ENCODE assay signal across 26 cellular contexts in the genomic region with DNA sequence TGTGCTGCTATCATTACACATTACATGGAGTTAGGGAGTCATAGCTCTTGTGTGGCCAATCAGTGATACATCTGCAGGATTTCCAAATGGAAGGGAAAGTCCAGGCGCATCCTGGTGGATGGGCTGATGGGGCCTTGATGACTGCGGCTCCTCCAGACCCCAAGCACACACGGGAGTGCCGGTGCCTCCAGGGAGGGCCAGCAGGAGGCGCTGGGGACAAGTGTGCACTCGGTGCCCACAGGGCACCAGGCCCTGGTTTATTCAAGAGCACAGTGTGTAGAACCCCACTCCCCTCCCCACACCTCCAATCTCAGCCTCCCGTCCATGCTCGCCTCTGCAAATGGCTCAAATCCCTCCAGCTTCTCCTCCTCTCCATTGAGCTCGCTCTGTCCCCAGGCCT.
A peak's percentile ranks its signal among the peaks of the same experiment; 100 is the strongest.
DNase-seq lines count a peak whose midpoint lies in the region; ATAC-seq, FAIRE-seq and TF ChIP-seq lines count a peak whose summit lies in the region.
"Had no signal": no experiment of that assay in that cellular context is flagged by ENCODE, and none has a peak within 500 bp of the region (broad histone marks: within the 10 kb centered on the region; RNA-seq: fewer than 3 reads in every experiment).

No MANE protein-coding gene starts in this region.

- H3K27ac Mint-ChIP-seq in GM23338 = no peak overlapping the region
- H3K27ac Mint-ChIP-seq: B cell had no signal

- FAIRE-seq in H1 (lab: Jason Lieb, UNC) = no peak
- FAIRE-seq: HTR-8/SVneo, RCC 7860 had no signal

- H2BK120ac ChIP-seq in H1 (replicated peaks; ENCODE audit: low read depth, low read length) = no peak overlapping the region

- H4K20me1 ChIP-seq in GM23338 (replicated peaks; ENCODE audit: insufficient read depth) (no peaks in the 10 kb centered on the region), H1 (replicated peaks in 1 of 2; ENCODE audit: control insufficient read depth in 1 of 2, insufficient read depth in 2 of 2, low read length in 2 of 2) (no peaks in the 10 kb centered on the region)

- no peak; a peak in 1 of 4 replicates for TF ChIP-seq RAD21 in H1 (IDR thresholded peaks at IDR 0.05 in 1 of 2, conservative IDR thresholded peaks at IDR 0.05 in 1 of 2; ENCODE audit: low read depth in 2 of 2, low read length in 2 of 2)

- H4K5ac ChIP-seq in H1 (ENCODE audit: insufficient read length, low read depth, low read length) = no peak overlapping the region

- no peak overlapping the region for H4K91ac ChIP-seq in H1 (replicated peaks; ENCODE audit: insufficient read length, low read length)

- no peak overlapping the region for H3K9ac ChIP-seq in H1 (replicated peaks in 1 of 4; ENCODE audit: extremely low read depth in 1 of 4, low read depth in 3 of 4, low read length in 3 of 4)
- H3K9ac ChIP-seq: GM23248 had no signal

- H3K9me3 Mint-ChIP-seq in GM23338 = peaks cover under 1% of the 10 kb centered on the region
- H3K9me3 Mint-ChIP-seq: CD4-positive, CD25-positive, alpha-beta regulatory T cell had no signal

- no peak for TF ChIP-seq EP300 in H1 (IDR thresholded peaks at IDR 0.05; ENCODE audit: borderline replicate concordance in 1 of 2, low read depth in 2 of 2, low read length in 2 of 2)

- H3K36me3 Mint-ChIP-seq in GM23338 (ENCODE audit: low read depth) = peaks cover under 1% of the 10 kb centered on the region; the same call in 2 of the 3 replicates
- H3K36me3 Mint-ChIP-seq: CD4-positive, CD25-positive, alpha-beta regulatory T cell had no signal

- no peaks in the 10 kb centered on the region for H3K79me1 ChIP-seq in H1 (ENCODE audit: low read depth, low read length)

- CTCF ChIA-PET in H1 (lab: Charles Lee; ENCODE audit: partially characterized antibody) = interaction anchor here (1.1 to 2.8 kb wide), 6 partner anchors 10 to 80 kb away, joined by 3 to 12 read pairs (median 6); no protein-coding TSS in a partner anchor

- WGBS in H1 (ENCODE audit: extremely low coverage in 1 of 2, insufficient coverage in 1 of 2, insufficient read length in 1 of 2, insufficient replicate concordance in 2 of 2, low coverage in 1 of 2, low lambda C conversion rate in 2 of 2, missing lambda C conversion rate in 1 of 2), 2 experiments = 94% methylated on average over 9 of the region's 9 CpGs; no CpG with 5 or more reads in 1 of the 2 experiments
- 91 to 94% methylated on average over 3 to 9 of the region's 9 CpGs for WGBS in esophagus squamous epithelium, 2 donors

- H3K27me3 Mint-ChIP-seq in GM23338 (ENCODE audit: insufficient read depth, low read depth, poor library complexity) = no peaks in the 10 kb centered on the region
- H3K27me3 Mint-ChIP-seq: B cell had no signal

- intact Hi-C loops in esophagus squamous epithelium (cut with DNase I) = no loop called here

- peak; percentile 60 for DNase-seq in NCI-H146 (lab: John Stamatoyannopoulos, UW)
- DNase-seq in NCI-H146 treated with DMSO at 0.1 percent for 48 hours (lab: John Stamatoyannopoulos, UW; ENCODE audit: unreplicated experiment) = no peak
- DNase-seq in GM23338 (ENCODE audit: low spot score) = no peak
- no peak for DNase-seq in H1 (ENCODE audit: low read depth in 1 of 2, low spot score in 2 of 2)
- DNase-seq in superior temporal gyrus (ENCODE audit: extremely low spot score) = no peak
- no peak for DNase-seq in esophagus squamous epithelium (lab: John Stamatoyannopoulos, UW)
- DNase-seq in BE2C = no peak
- no peak for DNase-seq in occipital lobe (lab: John Stamatoyannopoulos, UW)
- DNase-seq: 8988T; Calu3; CD4-positive, CD25-positive, alpha-beta regulatory T cell; IMR-90; Karpas-422; NCI-H1048; NCI-H1436; NCI-H2029 treated with DMSO at 0.1 percent for 48 hours; NCI-H2171; NCI-H446; NCI-H526 treated with DMSO at 0.1 percent for 48 hours; SHP77 had no signal

- POLR2A ChIA-PET in H1 (lab: Charles Lee; ENCODE audit: partially characterized antibody) = no interaction called here

- H3K4me2 ChIP-seq in GM23338 (no peak overlapping the region), H1 (ENCODE audit: insufficient read depth in 1 of 2, low read depth in 2 of 2, low read length in 2 of 2) (no peak overlapping the region)

- H3K9me3 ChIP-seq in H1 (ENCODE audit: insufficient read depth in 2 of 2, low read depth in 1 of 2, low read length in 1 of 2) (no peaks in the 10 kb centered on the region), esophagus squamous epithelium (no peaks in the 10 kb centered on the region), BE2C (no peaks in the 10 kb centered on the region)
- H3K9me3 ChIP-seq: MG63 had no signal

- H3K4me3 ChIP-seq in GM23338 = no peak overlapping the region
- no peak overlapping the region for H3K4me3 ChIP-seq in H1 (ENCODE audit: extremely low read depth in 1 of 4, insufficient read depth in 2 of 4, low read depth in 3 of 4, low read length in 4 of 4)
- H3K4me3 ChIP-seq in esophagus squamous epithelium = no peak overlapping the region
- no peak overlapping the region for H3K4me3 ChIP-seq in BE2C (ENCODE audit: low read depth, low read length)
- H3K4me3 ChIP-seq: GM23248, MG63, SK-N-MC had no signal

- no peaks in the 10 kb centered on the region for H3K4me1 ChIP-seq in GM23338 (ENCODE audit: insufficient read depth)
- H3K4me1 ChIP-seq in H1 (replicated peaks in 1 of 4; ENCODE audit: control insufficient read depth in 3 of 4, insufficient read depth in 4 of 4, low read length in 3 of 4) = no peaks in the 10 kb centered on the region
- H3K4me1 ChIP-seq in esophagus squamous epithelium = no peaks in the 10 kb centered on the region
- no peaks in the 10 kb centered on the region for H3K4me1 ChIP-seq in BE2C

- no peak overlapping the region for H3K14ac ChIP-seq in H1 (ENCODE audit: insufficient read length)

- H3F3A ChIP-seq in GM23338 (replicated peaks; ENCODE audit: low read depth) = no peaks in the 10 kb centered on the region

- no peak overlapping the region for H4K8ac ChIP-seq in H1 (ENCODE audit: extremely low read depth, insufficient read depth, low read length)

- H3K4ac ChIP-seq in H1 (replicated peaks; ENCODE audit: insufficient read length, low read depth, low read length) = no peak overlapping the region

- H2BK20ac ChIP-seq in H1 (ENCODE audit: low read length) = no peak overlapping the region

- TF ChIP-seq CTCF in GM23338 (conservative IDR thresholded peaks at IDR 0.05; ENCODE audit: low read depth in 2 of 2) = peak; percentile 37 to 43; a peak in 3 of 4 replicates
- TF ChIP-seq CTCF in H1 (IDR thresholded peaks at IDR 0.05; ENCODE audit: control extremely low read depth in 1 of 3, insufficient read depth in 1 of 3, low read depth in 1 of 3, low read length in 3 of 3) = peak; percentile 10 to 42 (median 33); a peak in 3 of 4 replicates
- TF ChIP-seq CTCF in esophagus squamous epithelium (IDR thresholded peaks at IDR 0.05) = no peak
- no peak for TF ChIP-seq CTCF in BE2C (IDR thresholded peaks at IDR 0.05; ENCODE audit: low read depth, low read length)

- no peak overlapping the region for H3K23ac ChIP-seq in H1 (ENCODE audit: insufficient read length)

- TF ChIP-seq POLR2A in H1 (IDR thresholded peaks at IDR 0.05; ENCODE audit: control extremely low read depth in 1 of 2, low read depth in 2 of 2, low read length in 2 of 2) (no peak), esophagus squamous epithelium (IDR thresholded peaks at IDR 0.05) (no peak)

- H3K79me2 ChIP-seq in GM23338 (replicated peaks; ENCODE audit: insufficient read depth) (no peaks in the 10 kb centered on the region), H1 (ENCODE audit: control insufficient read depth in 1 of 2, insufficient read depth in 2 of 2, low read length in 2 of 2) (no peaks in the 10 kb centered on the region)

- H2AFZ ChIP-seq in GM23338 (no peak overlapping the region), H1 (ENCODE audit: low read length) (no peak overlapping the region)
- H2AFZ ChIP-seq: GM23248 had no signal

- H3K4me1 Mint-ChIP-seq in GM23338 = no peaks in the 10 kb centered on the region; the same call in 2 of the 3 replicates

- H3K23me2 ChIP-seq in H1 (ENCODE audit: low read depth, low read length) = no peaks in the 10 kb centered on the region

- H3K18ac ChIP-seq in H1 (ENCODE audit: extremely low read depth, low read length) = no peak overlapping the region

- H2BK12ac ChIP-seq in H1 (ENCODE audit: low read depth, low read length) = no peak overlapping the region

- H3K27ac ChIP-seq in GM23338 (ENCODE audit: low read depth) = no peak overlapping the region
- no peak overlapping the region for H3K27ac ChIP-seq in H1 (ENCODE audit: low read depth, low read length)
- no peak overlapping the region for H3K27ac ChIP-seq in esophagus squamous epithelium
- H3K27ac ChIP-seq: GM23248, SK-N-MC had no signal

- H3K56ac ChIP-seq in H1 (replicated peaks; ENCODE audit: insufficient read length, low read depth, low read length) = no peak overlapping the region

- H2BK5ac ChIP-seq in H1 (ENCODE audit: low read depth, low read length) = no peak overlapping the region

- ATAC-seq in GM23338 = no peak

- H2BK15ac ChIP-seq in H1 (ENCODE audit: low read length) = no peak overlapping the region

- H3K9me2 ChIP-seq in GM23338 (ENCODE audit: insufficient read depth) = peaks cover 10% of the 10 kb centered on the region; the same call in 1 of the 2 replicates

- H3K4me3 Mint-ChIP-seq in GM23338 = no peak overlapping the region
- H3K4me3 Mint-ChIP-seq: B cell had no signal

- no peaks in the 10 kb centered on the region for H3K36me3 ChIP-seq in GM23338 (ENCODE audit: insufficient read depth)
- no peaks in the 10 kb centered on the region for H3K36me3 ChIP-seq in H1 (ENCODE audit: control insufficient read depth in 2 of 4, insufficient read depth in 4 of 4, low read length in 3 of 4)
- no peaks in the 10 kb centered on the region for H3K36me3 ChIP-seq in esophagus squamous epithelium
- H3K36me3 ChIP-seq in BE2C = no peaks in the 10 kb centered on the region
- H3K36me3 ChIP-seq: MG63 had no signal

- H3K27me3 ChIP-seq in GM23338 (ENCODE audit: insufficient read depth) (no peaks in the 10 kb centered on the region), H1 (replicated peaks in 1 of 4; ENCODE audit: control insufficient read depth in 3 of 4, extremely low read depth in 1 of 4, insufficient read depth in 3 of 4, low read length in 3 of 4) (no peaks in the 10 kb centered on the region), esophagus squamous epithelium (no peaks in the 10 kb centered on the region), BE2C (no peaks in the 10 kb centered on the region)
- H3K27me3 ChIP-seq: MG63 had no signal

- H2AK5ac ChIP-seq in H1 (ENCODE audit: low read depth, low read length) = no peak overlapping the region

TF ChIP-seq in GM23338, 12 proteins besides CTCF, POLR2A, EP300 and RAD21 (continues in another document):
- TF ChIP-seq STAT1 (IDR thresholded peaks at IDR 0.05; ENCODE audit: unreplicated experiment) = no peak
- TF ChIP-seq NANOG (IDR thresholded peaks at IDR 0.05; ENCODE audit: borderline replicate concordance) = no peak
- TF ChIP-seq EZH2 (IDR thresholded peaks at IDR 0.05; ENCODE audit: low read depth, unreplicated experiment) = no peak
- TF ChIP-seq JUNB (IDR thresholded peaks at IDR 0.05; ENCODE audit: unreplicated experiment) = no peak

TF ChIP-seq in H1, 55 proteins besides CTCF, POLR2A, EP300 and RAD21:
- TF ChIP-seq TBP (IDR thresholded peaks at IDR 0.05; ENCODE audit: low read depth, low read length) = no peak
- no peak for TF ChIP-seq SP4 (IDR thresholded peaks at IDR 0.05; ENCODE audit: low read length)
- TF ChIP-seq BRCA1 (IDR thresholded peaks at IDR 0.05; ENCODE audit: low read depth, low read length) = no peak
TF ChIP-seq in H1: peak in this region for 0.

Comparison
In these comparisons a context has a peak if more than half of its experiments do, and no peak if none do; other contexts are left out.
1. CTCF ChIP-seq: peak in GM23338 (2 of 2) and H1 (3 of 3); none in esophagus squamous epithelium (0 of 6) and BE2C (single experiment).